19 cellular contexts compared by ENCODE assay signal in genomic region chr12:118337194-118337838, GRCh38. TPM values are rescaled to one million over a fixed set of nuclear protein-coding genes. Genes with fewer than 3 reads are reported as not detected.
A peak's percentile ranks its signal among the peaks of the same experiment; 100 is the strongest.
DNase-seq lines count a peak whose midpoint lies in the region; ATAC-seq and TF ChIP-seq lines count a peak whose summit lies in the region.
"Had no signal": no experiment of that assay in that cellular context is flagged by ENCODE, and none has a peak within 500 bp of the region (broad histone marks: within the 10 kb centered on the region; RNA-seq: fewer than 3 reads in every experiment).

No MANE protein-coding gene starts in this region.

- H3K36me3 ChIP-seq in mucosa of descending colon (ENCODE audit: low read depth) (no peaks in the 10 kb centered on the region), transverse colon (no peaks in the 10 kb centered on the region)
- H3K36me3 ChIP-seq: left ventricle myocardium inferior, Peyer's patch had no signal

- no peaks in the 10 kb centered on the region for H3K4me1 ChIP-seq in mucosa of descending colon (ENCODE audit: low read depth)
- H3K4me1 ChIP-seq in transverse colon: peaks cover 0 to 17% (median 7%) of the 10 kb centered on the region in 4 donors
- H3K4me1 ChIP-seq: left ventricle myocardium inferior, Peyer's patch had no signal

- 31 to 37% methylated on average over 4 to 6 of the region's 6 CpGs for WGBS in transverse colon (ENCODE audit: low coverage in 1 of 2), 2 donors

- TF ChIP-seq CTCF in C4-2B (conservative IDR thresholded peaks at IDR 0.05): no peak
- no peak for TF ChIP-seq CTCF in LNCaP clone FGC (IDR thresholded peaks at IDR 0.05; ENCODE audit: control insufficient read depth, extremely low read depth, insufficient read depth)
- no peak for TF ChIP-seq CTCF in cardiac fibroblast (IDR thresholded peaks at IDR 0.05; ENCODE audit: low read depth, low read length)
- no peak for TF ChIP-seq CTCF in mucosa of descending colon (IDR thresholded peaks at IDR 0.05)
- TF ChIP-seq CTCF in transverse colon (IDR thresholded peaks at IDR 0.05): no peak

- peak overlapping the region; percentile 94 for H3K27ac ChIP-seq in C4-2B
- peak overlapping the region in 1 of 4 donors; percentile 10 for H3K27ac ChIP-seq in transverse colon
- H3K27ac ChIP-seq: left ventricle myocardium inferior, Peyer's patch had no signal

- no peaks in the 10 kb centered on the region for H3K27me3 ChIP-seq in transverse colon
- H3K27me3 ChIP-seq: Peyer's patch had no signal

- intact Hi-C loops in mucosa of descending colon (cut with DNase I, micrococcal nuclease) (no loop called here), transverse colon (cut with DNase I; ENCODE audit: low total_unique reads) (no loop called here)

- DNase-seq in LNCaP clone FGC (ENCODE audit: low read depth) (peak; percentile 97), cardiac fibroblast (ENCODE audit: low read depth in 2 of 2) (peak; percentile 56 to 59), mucosa of descending colon (peak in 1 of 3 donors; percentile 46), transverse colon (no peak), LoVo (ENCODE audit: low spot score) (no peak)
- no peak for DNase-seq in NK-92 treated with Interleukin-12 subunit alpha and Interleukin-12 subunit beta, amount 100 ng/mL, for 24 hours (lab: John Stamatoyannopoulos, UW)
- DNase-seq: activated B cell treated with CpG ODN at 0.5 μM for 24 hours; activated effector memory CD4-positive, alpha-beta T cell treated with Interleukin-2 at 50 U/mL for 16 hours; anterior cingulate cortex; CD4-positive, alpha-beta memory T cell; DND-41; left ventricle myocardium inferior; MM.1S; NCI-H2029 treated with DMSO at 0.1 percent for 48 hours; NCI-H524; Peyer's patch had no signal

- in situ Hi-C loops in transverse colon (cut with MboI; ENCODE audit: low pct_ligation_motif_present in 1 of 4, low pct_unique_long_range_greater_than_20kb in 1 of 4, low sequenced_read_pairs in 3 of 4): no loop called here

- no peaks in the 10 kb centered on the region for H3K9me3 ChIP-seq in mucosa of descending colon
- no peaks in the 10 kb centered on the region for H3K9me3 ChIP-seq in transverse colon
- H3K9me3 ChIP-seq: left ventricle myocardium inferior, Peyer's patch had no signal

- no peak for TF ChIP-seq POLR2A in transverse colon (IDR thresholded peaks at IDR 0.05)

- TF ChIP-seq EP300 in transverse colon (IDR thresholded peaks at IDR 0.05; ENCODE audit: low read depth): no peak

- ATAC-seq in mucosa of descending colon (peak; percentile 43), GM19452 (IDR thresholded peaks at IDR 0.05; ENCODE audit: unreplicated experiment) (no peak)
- ATAC-seq: esophagus mucosa had no signal

- H3K4me3 ChIP-seq in LNCaP clone FGC (ENCODE audit: low read depth, low read length) (no peak overlapping the region), cardiac fibroblast (replicated peaks in 1 of 2; ENCODE audit: low read depth in 2 of 2, low read length in 2 of 2) (no peak overlapping the region), mucosa of descending colon (no peak overlapping the region), transverse colon (no peak overlapping the region)
- H3K4me3 ChIP-seq: left ventricle myocardium inferior, Peyer's patch had no signal

RNA-seq across cellular contexts. Expression of gene TAOK3, which starts 35.4 kb away (rescaled TPM):
- total RNA-seq in mucosa of descending colon (10 to 100 TPM; 49.5 to 72.3 (median 52.8) TPM), transverse colon (10 to 100 TPM; 40.4 to 93.2 (median 79.2) TPM)

RNA-seq across cellular contexts. Expression of gene SUDS3, which starts 39.0 kb away (rescaled TPM):
- total RNA-seq in mucosa of descending colon (10 to 100 TPM; 35.2 to 56.4 (median 50.9) TPM), transverse colon (10 to 100 TPM; 27.5 to 63.4 (median 45.7) TPM)

Comparison
In these comparisons a context has a peak if more than half of its experiments do, and no peak if none do; other contexts are left out.
1. DNase-seq: peak in LNCaP clone FGC (single experiment) and cardiac fibroblast (2 of 2); none in NK-92 treated with Interleukin-12 subunit alpha and Interleukin-12 subunit beta, amount 100 ng/mL, for 24 hours (single experiment), transverse colon (single experiment) and LoVo (single experiment).